1 cellular context compared by ENCODE assay signal in the genomic region with DNA sequence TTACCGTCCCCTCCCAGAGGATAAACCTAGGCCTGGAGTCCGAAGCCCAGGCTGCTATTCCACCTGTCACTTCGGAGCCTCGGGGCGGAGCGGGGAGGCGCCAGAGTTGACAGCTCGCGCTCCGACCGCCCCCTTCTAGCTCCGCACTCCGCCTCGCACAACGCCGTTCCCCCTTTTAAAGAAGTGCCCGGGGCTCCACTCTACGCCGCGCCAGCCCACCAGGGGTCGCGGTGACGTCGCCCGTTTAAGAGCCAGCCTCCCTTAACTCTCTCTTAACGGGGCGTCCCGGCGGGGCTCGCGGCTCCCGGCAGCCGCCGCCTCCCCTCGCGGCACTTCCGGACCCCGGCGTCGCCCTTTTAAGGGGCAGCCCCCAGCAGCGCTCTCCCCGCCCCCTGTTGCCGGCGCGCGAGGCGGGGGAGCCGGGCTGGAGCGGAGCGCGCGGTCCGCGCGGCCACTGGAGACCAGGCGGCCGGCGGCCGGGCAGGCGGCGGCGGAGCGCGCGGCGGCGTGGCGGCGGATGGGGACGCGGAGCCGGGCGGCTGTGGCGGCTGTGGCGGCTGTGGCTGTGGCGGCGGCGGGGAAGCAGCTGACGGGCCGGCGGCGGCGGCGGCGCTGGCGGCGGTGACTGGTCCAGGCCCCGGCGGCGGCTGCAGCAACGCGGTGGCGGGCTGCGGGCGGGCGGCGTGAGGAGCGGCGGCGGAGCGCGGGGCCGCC.
A peak's percentile ranks its signal among the peaks of the same experiment; 100 is the strongest.
TF ChIP-seq lines count a peak whose summit lies in the region.

TSS of gene INAFM2 (plus strand) at position 454 of the 714 bp plus-strand sequence. CDS start 364 bp downstream, outside the sequence.

TF ChIP-seq in K562, 482 proteins besides CTCF, POLR2A, EP300 and RAD21 (continued from another document):
- TF ChIP-seq MECOM (CRISPR knock-in tag; IDR thresholded peaks at IDR 0.05) = no peak
- TF ChIP-seq JUN (IDR thresholded peaks at IDR 0.05; ENCODE audit: borderline replicate concordance, low read depth, low read length) = no peak
- peak; percentile 81; the same call in 1 of the 2 replicates for TF ChIP-seq JUN (CRISPR knock-in tag; IDR thresholded peaks at IDR 0.05; ENCODE audit: borderline replicate concordance)
- TF ChIP-seq SP1 (CRISPR knock-in tag; IDR thresholded peaks at IDR 0.05) = peak; percentile 92; the same call in 1 of the 2 replicates
- TF ChIP-seq TCFL5 (CRISPR knock-in tag; conservative IDR thresholded peaks at IDR 0.05) = no peak
- no peak for TF ChIP-seq ZNF311 (CRISPR knock-in tag; IDR thresholded peaks at IDR 0.05)
- no peak for TF ChIP-seq ZNF830 (CRISPR knock-in tag; IDR thresholded peaks at IDR 0.05)
- TF ChIP-seq ZNF143 (CRISPR knock-in tag; IDR thresholded peaks at IDR 0.05) = no peak
- TF ChIP-seq, protein P1, sequence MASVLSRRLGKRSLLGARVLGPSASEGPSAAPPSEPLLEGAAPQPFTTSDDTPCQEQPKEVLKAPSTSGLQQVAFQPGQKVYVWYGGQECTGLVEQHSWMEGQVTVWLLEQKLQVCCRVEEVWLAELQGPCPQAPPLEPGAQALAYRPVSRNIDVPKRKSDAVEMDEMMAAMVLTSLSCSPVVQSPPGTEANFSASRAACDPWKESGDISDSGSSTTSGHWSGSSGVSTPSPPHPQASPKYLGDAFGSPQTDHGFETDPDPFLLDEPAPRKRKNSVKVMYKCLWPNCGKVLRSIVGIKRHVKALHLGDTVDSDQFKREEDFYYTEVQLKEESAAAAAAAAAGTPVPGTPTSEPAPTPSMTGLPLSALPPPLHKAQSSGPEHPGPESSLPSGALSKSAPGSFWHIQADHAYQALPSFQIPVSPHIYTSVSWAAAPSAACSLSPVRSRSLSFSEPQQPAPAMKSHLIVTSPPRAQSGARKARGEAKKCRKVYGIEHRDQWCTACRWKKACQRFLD (CRISPR knock-in tag; IDR thresholded peaks at IDR 0.05) = peak; percentile 65; the same call in 1 of the 2 replicates
- TF ChIP-seq CREM (IDR thresholded peaks at IDR 0.05; ENCODE audit: low read depth) = peak; percentile 86
- TF ChIP-seq ARID4B (CRISPR knock-in tag; IDR thresholded peaks at IDR 0.05) = peak; percentile 88
- peak; percentile 59; the same call in 1 of the 2 replicates for TF ChIP-seq NR2C2 (CRISPR knock-in tag; IDR thresholded peaks at IDR 0.05)
- TF ChIP-seq NR2C2 (tag; IDR thresholded peaks at IDR 0.05) = no peak
- TF ChIP-seq SMAD2 (IDR thresholded peaks at IDR 0.05; ENCODE audit: low read depth, low read length) = no peak
- TF ChIP-seq FOXK1 (CRISPR knock-in tag; IDR thresholded peaks at IDR 0.05; ENCODE audit: borderline replicate concordance) = no peak
- TF ChIP-seq MEF2A (IDR thresholded peaks at IDR 0.05; ENCODE audit: control insufficient read depth, low read depth, low read length) = no peak
- TF ChIP-seq NEUROD1 (IDR thresholded peaks at IDR 0.05; ENCODE audit: borderline replicate concordance, low read depth, low read length, partially characterized antibody) = peak; percentile 98
- TF ChIP-seq NFYB (IDR thresholded peaks at IDR 0.05; ENCODE audit: extremely low read depth, insufficient read length) = no peak
- TF ChIP-seq MEIS2 (IDR thresholded peaks at IDR 0.05; ENCODE audit: partially characterized antibody) = peak; percentile 78
- 0 out of 4 replicates have a peak, but pooled peaks of 1 of the 2 experiments have one; percentile 12 for TF ChIP-seq RCOR1 (IDR thresholded peaks at IDR 0.05; ENCODE audit: borderline replicate concordance in 1 of 2, low read depth in 2 of 2, low read length in 2 of 2)
- TF ChIP-seq ZNF121 (CRISPR knock-in tag; conservative IDR thresholded peaks at IDR 0.05) = no peak
- TF ChIP-seq PREB (CRISPR knock-in tag; IDR thresholded peaks at IDR 0.05) = no peak
- TF ChIP-seq CAMTA2 (CRISPR knock-in tag; conservative IDR thresholded peaks at IDR 0.05) = no peak
- no peak for TF ChIP-seq TCF15 (CRISPR knock-in tag; IDR thresholded peaks at IDR 0.05)
- 0 out of 2 replicates have a peak, but pooled peaks have one; percentile 17 for TF ChIP-seq SMC3 (conservative IDR thresholded peaks at IDR 0.05; ENCODE audit: insufficient read depth, low read depth, low read length)
- no peak for TF ChIP-seq STAT5A (IDR thresholded peaks at IDR 0.05; ENCODE audit: borderline replicate concordance, low read length)
- no peak for TF ChIP-seq KDM1A (IDR thresholded peaks at IDR 0.05)
- TF ChIP-seq MTA2 (IDR thresholded peaks at IDR 0.05; ENCODE audit: low read depth) = no peak
- TF ChIP-seq, protein P2, sequence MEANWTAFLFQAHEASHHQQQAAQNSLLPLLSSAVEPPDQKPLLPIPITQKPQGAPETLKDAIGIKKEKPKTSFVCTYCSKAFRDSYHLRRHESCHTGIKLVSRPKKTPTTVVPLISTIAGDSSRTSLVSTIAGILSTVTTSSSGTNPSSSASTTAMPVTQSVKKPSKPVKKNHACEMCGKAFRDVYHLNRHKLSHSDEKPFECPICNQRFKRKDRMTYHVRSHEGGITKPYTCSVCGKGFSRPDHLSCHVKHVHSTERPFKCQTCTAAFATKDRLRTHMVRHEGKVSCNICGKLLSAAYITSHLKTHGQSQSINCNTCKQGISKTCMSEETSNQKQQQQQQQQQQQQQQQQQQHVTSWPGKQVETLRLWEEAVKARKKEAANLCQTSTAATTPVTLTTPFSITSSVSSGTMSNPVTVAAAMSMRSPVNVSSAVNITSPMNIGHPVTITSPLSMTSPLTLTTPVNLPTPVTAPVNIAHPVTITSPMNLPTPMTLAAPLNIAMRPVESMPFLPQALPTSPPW (CRISPR knock-in tag; IDR thresholded peaks at IDR 0.05) = peak; percentile 91
- no peak for TF ChIP-seq ZBTB34 (CRISPR knock-in tag; IDR thresholded peaks at IDR 0.05)
- no peak; the same call in 1 of the 2 replicates for TF ChIP-seq EP400 (IDR thresholded peaks at IDR 0.05)
- TF ChIP-seq ZFP1 (CRISPR knock-in tag; IDR thresholded peaks at IDR 0.05) = no peak
